Comparison of ENCODE assay signal across 8 cellular contexts in the genomic region with DNA sequence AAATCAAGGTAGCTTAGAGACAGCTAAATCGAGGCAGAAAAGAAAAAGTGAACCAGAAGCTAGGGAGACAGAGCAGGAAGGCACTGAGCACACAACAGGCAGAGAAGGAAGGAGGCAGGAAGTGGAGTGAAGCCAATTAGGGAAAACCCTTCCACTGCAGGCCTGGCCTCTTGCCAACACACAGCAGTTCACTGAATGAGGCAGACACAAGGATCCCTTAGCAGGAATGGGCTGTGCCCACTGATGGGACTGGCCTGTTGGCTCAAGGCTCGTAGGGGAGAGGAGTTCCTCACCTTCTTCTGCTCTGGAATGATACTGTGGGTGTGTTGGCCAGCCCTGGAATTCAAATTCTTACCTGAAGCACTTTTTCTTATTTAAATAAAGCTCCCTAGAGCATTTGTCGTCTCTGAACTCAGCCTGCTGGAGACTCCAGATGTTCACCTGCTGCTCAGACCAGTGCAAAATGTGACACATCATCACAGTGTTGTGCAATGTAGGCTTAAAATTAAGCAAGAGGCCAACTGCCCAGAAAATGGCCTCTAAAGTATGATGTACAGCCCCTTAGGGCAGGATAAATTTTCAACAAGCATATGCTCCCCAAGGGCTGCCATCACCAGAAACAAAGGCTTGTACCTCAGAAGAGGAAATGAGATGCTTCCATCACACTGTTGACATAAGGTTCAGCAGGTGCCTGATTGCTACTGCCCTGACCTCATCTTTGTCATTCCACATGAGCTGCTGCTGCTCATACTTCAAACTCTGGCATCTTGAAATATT.
DNase-seq lines count a peak whose midpoint lies in the region; ATAC-seq and TF ChIP-seq lines count a peak whose summit lies in the region.

No MANE protein-coding gene starts in this region.

- H3K27me3 Mint-ChIP-seq in CD4-positive, alpha-beta T cell: peaks cover 4% of the 10 kb centered on the region
- H3K27me3 Mint-ChIP-seq in activated naive CD8-positive, alpha-beta T cell treated with anti-CD3 and anti-CD28 coated beads, Interleukin-2, amount 50 U/mL, for 24 hours: peaks cover 5% of the 10 kb centered on the region

- no peak for TF ChIP-seq CTCF in CD4-positive, alpha-beta T cell (IDR thresholded peaks at IDR 0.05)

- no peak overlapping the region for H3K4me3 ChIP-seq in BLaER1
- H3K4me3 ChIP-seq in SK-N-MC: no peak overlapping the region

- H3K9me3 Mint-ChIP-seq in CD4-positive, alpha-beta T cell: no peaks in the 10 kb centered on the region
- no peaks in the 10 kb centered on the region for H3K9me3 Mint-ChIP-seq in activated naive CD8-positive, alpha-beta T cell treated with anti-CD3 and anti-CD28 coated beads, Interleukin-2, amount 50 U/mL, for 24 hours

- no peak overlapping the region for H3K4me3 Mint-ChIP-seq in CD4-positive, alpha-beta T cell
- H3K4me3 Mint-ChIP-seq in activated naive CD8-positive, alpha-beta T cell treated with anti-CD3 and anti-CD28 coated beads, Interleukin-2, amount 50 U/mL, for 24 hours: no peak overlapping the region

- no peaks in the 10 kb centered on the region for H3K36me3 Mint-ChIP-seq in CD4-positive, alpha-beta T cell (ENCODE audit: low read depth)
- H3K36me3 Mint-ChIP-seq in activated naive CD8-positive, alpha-beta T cell treated with anti-CD3 and anti-CD28 coated beads, Interleukin-2, amount 50 U/mL, for 24 hours (ENCODE audit: low read depth): no peaks in the 10 kb centered on the region

- peaks cover 15% of the 10 kb centered on the region for H3K4me1 ChIP-seq in BLaER1

- DNase-seq in HS-5 (ENCODE audit: low read depth) (peak; percentile 31), SK-N-MC (ENCODE audit: low read depth, low spot score) (peak; percentile 63), iPS-NIHi11 (ENCODE audit: low spot score) (peak; percentile 20), mesenteric fat pad (ENCODE audit: low spot score) (no peak)
- no peak for DNase-seq in CD4-positive, alpha-beta T cell
- DNase-seq in activated CD4-positive, CD25-positive, alpha-beta regulatory T cell (lab: John Stamatoyannopoulos, UW): no peak
- DNase-seq in activated naive CD8-positive, alpha-beta T cell treated with anti-CD3 and anti-CD28 coated beads, Interleukin-2, amount 50 U/mL, for 24 hours: no peak

- peak overlapping the region; percentile 2; the same call in 1 of the 2 replicates for H3K4me2 ChIP-seq in BLaER1

- H3K27ac ChIP-seq in BLaER1 (no peak overlapping the region), SK-N-MC (no peak overlapping the region)
- no peak overlapping the region for H3K27ac ChIP-seq in CD4-positive, alpha-beta T cell (ENCODE audit: low read depth, low read length)

- POLR2A ChIA-PET in CD4-positive, alpha-beta T cell (lab: Charles Lee): no interaction called here

- ATAC-seq in CD4-positive, alpha-beta T cell (ENCODE audit: poor library complexity): no peak
- no peak for ATAC-seq in activated naive CD8-positive, alpha-beta T cell treated with anti-CD3 and anti-CD28 coated beads, Interleukin-2, amount 50 U/mL, for 24 hours

- H3K36me3 ChIP-seq in BLaER1 (peaks cover 19% of the 10 kb centered on the region), SK-N-MC (ENCODE audit: insufficient read depth, low read length) (no peaks in the 10 kb centered on the region)

- H3K9me3 ChIP-seq in BLaER1 (no peaks in the 10 kb centered on the region), SK-N-MC (ENCODE audit: low read depth, low read length) (no peaks in the 10 kb centered on the region)
- H3K9me3 ChIP-seq in CD4-positive, alpha-beta T cell (ENCODE audit: control insufficient read depth, low read length): no peaks in the 10 kb centered on the region

- H3K27ac Mint-ChIP-seq in CD4-positive, alpha-beta T cell: no peak overlapping the region
- H3K27ac Mint-ChIP-seq in activated naive CD8-positive, alpha-beta T cell treated with anti-CD3 and anti-CD28 coated beads, Interleukin-2, amount 50 U/mL, for 24 hours: no peak overlapping the region

- H4K20me1 ChIP-seq in BLaER1: no peaks in the 10 kb centered on the region

- H3K27me3 ChIP-seq in BLaER1: no peaks in the 10 kb centered on the region
- no peaks in the 10 kb centered on the region for H3K27me3 ChIP-seq in CD4-positive, alpha-beta T cell (ENCODE audit: control insufficient read depth, insufficient read depth, low read length)

- no peaks in the 10 kb centered on the region for H3K4me1 Mint-ChIP-seq in CD4-positive, alpha-beta T cell (ENCODE audit: low read depth)
- H3K4me1 Mint-ChIP-seq in activated naive CD8-positive, alpha-beta T cell treated with anti-CD3 and anti-CD28 coated beads, Interleukin-2, amount 50 U/mL, for 24 hours: no peaks in the 10 kb centered on the region

- CTCF ChIA-PET in CD4-positive, alpha-beta T cell (lab: Charles Lee): no interaction called here

- intact Hi-C loops in CD4-positive, alpha-beta T cell (cut with DNase I, micrococcal nuclease): no loop called here

- no peak overlapping the region for H3K9ac ChIP-seq in BLaER1
- no peak overlapping the region for H3K9ac ChIP-seq in SK-N-MC (ENCODE audit: insufficient read length)

Comparison
In these comparisons a context has a peak if more than half of its experiments do, and no peak if none do; other contexts are left out.
1. DNase-seq: peak in HS-5 (single experiment), SK-N-MC (single experiment) and iPS-NIHi11 (single experiment); none in mesenteric fat pad (single experiment), CD4-positive, alpha-beta T cell (0 of 10), activated CD4-positive, CD25-positive, alpha-beta regulatory T cell (0 of 4) and activated naive CD8-positive, alpha-beta T cell treated with anti-CD3 and anti-CD28 coated beads, Interleukin-2, amount 50 U/mL, for 24 hours (single experiment).